In genomic region chr3:53071882-53072431, GRCh38 we compare ENCODE assay signal across 10 cellular contexts.
DNase-seq lines count a peak whose midpoint lies in the region; ATAC-seq lines count a peak whose summit lies in the region.
"Had no signal": no experiment of that assay in that cellular context is flagged by ENCODE, and none has a peak within 500 bp of the region (broad histone marks: within the 10 kb centered on the region; RNA-seq: fewer than 3 reads in every experiment).

No MANE protein-coding gene starts in this region.

- peaks cover 14% of the 10 kb centered on the region for H3K4me1 Mint-ChIP-seq in stimulated activated naive CD8-positive, alpha-beta T cell treated with anti-CD3 and anti-CD28 coated beads, Interleukin-15, Interleukin-2, amounts not matched to agents 100 ng/mL and 50 ng/mL, for 24 hours (ENCODE audit: low read depth)

- no peak for ATAC-seq in stimulated activated naive CD8-positive, alpha-beta T cell treated with anti-CD3 and anti-CD28 coated beads, Interleukin-15, Interleukin-2, amounts not matched to agents 100 U/mL and 50 U/mL, for 24 hours
- no peak for ATAC-seq in HG02623 (IDR thresholded peaks at IDR 0.05; ENCODE audit: unreplicated experiment)
- ATAC-seq in GM21576 (IDR thresholded peaks at IDR 0.05; ENCODE audit: unreplicated experiment): no peak

- H3K4me1 ChIP-seq in adipocyte (ENCODE audit: control insufficient read depth, insufficient read depth, low read length) (peaks cover 14% of the 10 kb centered on the region), mucosa of stomach (ENCODE audit: control insufficient read depth, insufficient read depth, low read length) (peaks cover 14% of the 10 kb centered on the region)

- H3K4me3 ChIP-seq in adipocyte (ENCODE audit: low read length) (peak overlapping the region; percentile 85), mucosa of stomach (ENCODE audit: low read length) (peak overlapping the region; percentile 65)

- H3K9ac ChIP-seq in adipocyte (ENCODE audit: low read length): peak overlapping the region; percentile 82
- peak overlapping the region; percentile 78 for H3K9ac ChIP-seq in mucosa of stomach (ENCODE audit: low read length)

- H3K9me3 Mint-ChIP-seq in stimulated activated naive CD8-positive, alpha-beta T cell treated with anti-CD3 and anti-CD28 coated beads, Interleukin-15, Interleukin-2, amounts not matched to agents 100 ng/mL and 50 ng/mL, for 24 hours: no peaks in the 10 kb centered on the region

- no peak overlapping the region for H3K27ac Mint-ChIP-seq in stimulated activated naive CD8-positive, alpha-beta T cell treated with anti-CD3 and anti-CD28 coated beads, Interleukin-15, Interleukin-2, amounts not matched to agents 100 ng/mL and 50 ng/mL, for 24 hours

- H3K36me3 Mint-ChIP-seq in stimulated activated naive CD8-positive, alpha-beta T cell treated with anti-CD3 and anti-CD28 coated beads, Interleukin-15, Interleukin-2, amounts not matched to agents 100 ng/mL and 50 ng/mL, for 24 hours (ENCODE audit: low read depth): no peaks in the 10 kb centered on the region

- H3K27me3 ChIP-seq in adipocyte (replicated peaks; ENCODE audit: control insufficient read depth, insufficient read depth, low read length) (peaks cover 12% of the 10 kb centered on the region), mucosa of stomach (ENCODE audit: control insufficient read depth, insufficient read depth, low read length) (no peaks in the 10 kb centered on the region)
- H3K27me3 ChIP-seq: ascending aorta had no signal

- H3K4me3 Mint-ChIP-seq in stimulated activated naive CD8-positive, alpha-beta T cell treated with anti-CD3 and anti-CD28 coated beads, Interleukin-15, Interleukin-2, amounts not matched to agents 100 ng/mL and 50 ng/mL, for 24 hours: peak overlapping the region; percentile 85

- no peaks in the 10 kb centered on the region for H3K9me3 ChIP-seq in adipocyte (ENCODE audit: control insufficient read depth, low read length)
- H3K9me3 ChIP-seq in mucosa of stomach (ENCODE audit: control insufficient read depth, low read length): no peaks in the 10 kb centered on the region
- H3K9me3 ChIP-seq: ascending aorta had no signal

- no peaks in the 10 kb centered on the region for H3K27me3 Mint-ChIP-seq in stimulated activated naive CD8-positive, alpha-beta T cell treated with anti-CD3 and anti-CD28 coated beads, Interleukin-15, Interleukin-2, amounts not matched to agents 100 ng/mL and 50 ng/mL, for 24 hours

- H3K36me3 ChIP-seq in adipocyte (ENCODE audit: control insufficient read depth, insufficient read depth, low read length, severe bottlenecking): no peaks in the 10 kb centered on the region
- no peaks in the 10 kb centered on the region for H3K36me3 ChIP-seq in mucosa of stomach (ENCODE audit: control insufficient read depth, insufficient read depth, low read length)
- H3K36me3 ChIP-seq: ascending aorta had no signal

- no peak for DNase-seq in stimulated activated naive CD8-positive, alpha-beta T cell treated with anti-CD3 and anti-CD28 coated beads, Interleukin-15, Interleukin-2, amounts not matched to agents 100 U/mL and 50 U/mL, for 24 hours
- DNase-seq in adipocyte (ENCODE audit: low read depth): no peak
- no peak for DNase-seq in NCI-H1092 (lab: John Stamatoyannopoulos, UW)
- DNase-seq in NCI-H526 (lab: John Stamatoyannopoulos, UW): no peak
- DNase-seq: NCI-H226 had no signal
